Comparison of ENCODE assay signal across 1 cellular context in the genomic region with DNA sequence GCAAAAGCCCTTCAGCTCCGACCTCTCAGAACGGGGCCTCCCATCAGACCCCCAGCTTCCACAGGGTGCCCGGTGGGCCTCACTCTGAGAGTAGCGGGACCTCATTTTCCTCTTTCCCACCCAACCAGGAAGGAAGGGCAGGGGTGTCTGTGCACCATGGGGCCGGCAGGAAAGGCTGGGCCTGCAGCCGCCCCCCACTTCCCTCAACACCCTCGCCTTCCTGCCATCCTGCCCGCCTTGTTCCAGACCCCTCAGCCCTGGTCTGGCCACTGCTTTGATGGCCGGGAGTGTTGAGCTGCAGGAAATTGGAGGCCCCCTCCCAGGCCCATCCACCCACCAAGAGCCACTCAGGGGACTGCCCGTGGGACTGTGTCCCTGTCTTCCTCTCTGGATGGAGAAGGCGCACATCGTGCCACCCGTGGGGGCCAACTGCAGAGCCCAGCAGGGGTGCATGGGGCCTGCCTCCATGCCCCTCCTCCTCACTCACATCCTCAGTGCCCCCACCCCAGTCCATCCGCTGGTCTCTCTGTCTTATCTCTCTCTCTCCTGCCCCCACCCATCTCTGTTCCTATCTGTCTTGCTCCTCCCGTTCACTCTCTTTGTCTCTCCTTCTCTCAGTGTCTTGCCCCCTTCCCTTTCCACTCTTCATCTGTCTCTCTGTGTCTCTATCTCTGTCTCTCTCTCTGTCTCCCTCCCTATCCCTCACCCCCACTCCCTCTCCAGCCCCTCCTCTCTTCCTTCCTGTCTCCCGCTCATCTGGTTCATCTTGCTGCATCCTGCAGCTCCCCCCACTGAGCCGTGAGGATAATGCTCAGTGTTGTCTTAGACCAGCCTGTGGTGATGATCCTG.
TF ChIP-seq lines count a peak whose summit lies in the region.

No MANE protein-coding gene starts in this region.

TF ChIP-seq in SK-N-SH treated with all-trans-retinoic acid at 6 μM for 48 hours, 23 proteins besides CTCF, POLR2A, EP300 and RAD21 (continued from another document):
- TF ChIP-seq, protein P1, sequence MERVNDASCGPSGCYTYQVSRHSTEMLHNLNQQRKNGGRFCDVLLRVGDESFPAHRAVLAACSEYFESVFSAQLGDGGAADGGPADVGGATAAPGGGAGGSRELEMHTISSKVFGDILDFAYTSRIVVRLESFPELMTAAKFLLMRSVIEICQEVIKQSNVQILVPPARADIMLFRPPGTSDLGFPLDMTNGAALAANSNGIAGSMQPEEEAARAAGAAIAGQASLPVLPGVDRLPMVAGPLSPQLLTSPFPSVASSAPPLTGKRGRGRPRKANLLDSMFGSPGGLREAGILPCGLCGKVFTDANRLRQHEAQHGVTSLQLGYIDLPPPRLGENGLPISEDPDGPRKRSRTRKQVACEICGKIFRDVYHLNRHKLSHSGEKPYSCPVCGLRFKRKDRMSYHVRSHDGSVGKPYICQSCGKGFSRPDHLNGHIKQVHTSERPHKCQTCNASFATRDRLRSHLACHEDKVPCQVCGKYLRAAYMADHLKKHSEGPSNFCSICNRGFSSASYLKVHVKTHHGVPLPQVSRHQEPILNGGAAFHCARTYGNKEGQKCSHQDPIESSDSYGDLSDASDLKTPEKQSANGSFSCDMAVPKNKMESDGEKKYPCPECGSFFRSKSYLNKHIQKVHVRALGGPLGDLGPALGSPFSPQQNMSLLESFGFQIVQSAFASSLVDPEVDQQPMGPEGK (CRISPR knock-in tag; IDR thresholded peaks at IDR 0.05; ENCODE audit: borderline replicate concordance) = no peak
- TF ChIP-seq BACH2 (CRISPR knock-in tag; IDR thresholded peaks at IDR 0.05; ENCODE audit: borderline replicate concordance) (no peak), ARNTL (CRISPR knock-in tag; IDR thresholded peaks at IDR 0.05; ENCODE audit: borderline replicate concordance, low read depth) (no peak), CSDC2 (CRISPR knock-in tag; IDR thresholded peaks at IDR 0.05) (no peak)
TF ChIP-seq in SK-N-SH treated with all-trans-retinoic acid at 6 μM for 48 hours: peak in this region for 0.
